ENCODE assay signal across 8 cellular contexts in the genomic region with DNA sequence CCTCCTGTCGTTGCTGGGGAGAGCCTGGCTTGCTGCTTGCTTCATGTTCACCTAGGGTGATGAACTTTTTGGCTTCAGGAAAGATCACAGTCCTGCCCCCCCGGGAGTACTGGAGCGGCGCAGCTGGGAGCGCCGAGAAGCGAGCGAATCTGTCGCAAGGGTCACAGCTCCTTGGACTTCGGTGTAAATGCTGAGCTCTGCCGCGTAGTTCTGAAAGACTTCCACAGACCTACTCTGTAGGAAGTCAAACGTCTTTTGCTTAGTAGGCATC. TPM values are rescaled to one million over a fixed set of nuclear protein-coding genes. Genes with fewer than 3 reads are reported as not detected.
A peak's percentile ranks its signal among the peaks of the same experiment; 100 is the strongest.
DNase-seq lines count a peak whose midpoint lies in the region; ATAC-seq and TF ChIP-seq lines count a peak whose summit lies in the region.

No MANE protein-coding gene starts in this region.

- POLR2A ChIA-PET in CD8-positive, alpha-beta T cell (lab: Charles Lee), result interaction anchor here (2.5 to 3.2 kb wide), 3 partner anchors 10 to 198 kb away, joined by 10 to 27 read pairs (median 15); a partner anchor contains a TSS

- no peak for TF ChIP-seq CTCF in CD8-positive, alpha-beta T cell (IDR thresholded peaks at IDR 0.05)
- TF ChIP-seq CTCF in LNCaP clone FGC (IDR thresholded peaks at IDR 0.05; ENCODE audit: control insufficient read depth, extremely low read depth, insufficient read depth) (no peak), body of pancreas (IDR thresholded peaks at IDR 0.05) (no peak), suprapubic skin (IDR thresholded peaks at IDR 0.05) (no peak)

- CTCF ChIA-PET in CD8-positive, alpha-beta T cell (lab: Charles Lee), result interaction anchor here (1.4 kb wide), 1 partner anchor 208 kb away, joined by 4 read pairs; no protein-coding TSS in a partner anchor

- 0% methylated on average over 5 to 13 of the region's 13 CpGs for WGBS in body of pancreas, 2 donors
- 1% methylated on average over 10 of the region's 13 CpGs for WGBS in suprapubic skin

- H3K4me1 ChIP-seq in CD8-positive, alpha-beta T cell (ENCODE audit: insufficient read depth, low read length), result peaks cover 28% of the 10 kb centered on the region
- peaks cover 24% of the 10 kb centered on the region for H3K4me1 ChIP-seq in body of pancreas
- peaks cover 32% of the 10 kb centered on the region for H3K4me1 ChIP-seq in suprapubic skin

- H3K9me3 Mint-ChIP-seq in CD8-positive, alpha-beta T cell, result no peaks in the 10 kb centered on the region

- H3K4me3 ChIP-seq in CD8-positive, alpha-beta T cell (ENCODE audit: low read depth, low read length), result peak overlapping the region; percentile 85
- peak overlapping the region; percentile 90 for H3K4me3 ChIP-seq in LNCaP clone FGC (ENCODE audit: low read depth, low read length)
- peak overlapping the region; percentile 72 to 79 for H3K4me3 ChIP-seq in body of pancreas
- H3K4me3 ChIP-seq in suprapubic skin, result peak overlapping the region; percentile 93

- intact Hi-C loops in CD8-positive, alpha-beta T cell (cut with DNase I, micrococcal nuclease), result loop anchor here (5.0 to 10.0 kb wide), 4 partner anchors 154 to 1869 kb away; a partner anchor contains a TSS
- intact Hi-C loops in body of pancreas (cut with DNase I), result no loop called here

- no peak for ATAC-seq in CD8-positive, alpha-beta T cell
- ATAC-seq in body of pancreas, result no peak

- H3K27ac Mint-ChIP-seq in CD8-positive, alpha-beta T cell, result peak overlapping the region; percentile 97

- peak in 1 of 7 experiments; percentile 6 for DNase-seq in CD8-positive, alpha-beta T cell
- DNase-seq in LNCaP clone FGC (ENCODE audit: low read depth) (no peak), body of pancreas (peak; percentile 54 to 62 (median 59)), kidney tubule cell (ENCODE audit: low spot score) (peak; percentile 47), suprapubic skin (ENCODE audit: low spot score in 2 of 2) (no peak), HuH-7.5 (ENCODE audit: low spot score) (no peak), cortex of kidney (lab: John Stamatoyannopoulos, UW) (no peak), NCI-H1048 (lab: John Stamatoyannopoulos, UW) (no peak)

- H3K9me3 ChIP-seq in CD8-positive, alpha-beta T cell (ENCODE audit: low read length), result no peaks in the 10 kb centered on the region
- H3K9me3 ChIP-seq in body of pancreas (no peaks in the 10 kb centered on the region), suprapubic skin (no peaks in the 10 kb centered on the region)

- peaks cover 34% of the 10 kb centered on the region for H3K4me1 Mint-ChIP-seq in CD8-positive, alpha-beta T cell (ENCODE audit: low read depth)

- no peaks in the 10 kb centered on the region for H3K27me3 ChIP-seq in CD8-positive, alpha-beta T cell (ENCODE audit: insufficient read depth, low read length)
- H3K27me3 ChIP-seq in body of pancreas, result no peaks in the 10 kb centered on the region
- no peaks in the 10 kb centered on the region for H3K27me3 ChIP-seq in suprapubic skin

- H3K36me3 ChIP-seq in CD8-positive, alpha-beta T cell (ENCODE audit: insufficient read depth, low read length), result peaks cover 6% of the 10 kb centered on the region
- peaks cover 6 to 7% of the 10 kb centered on the region in 2 donors for H3K36me3 ChIP-seq in body of pancreas (replicated peaks in 1 of 2; ENCODE audit: insufficient read depth in 1 of 2, low read depth in 2 of 2)
- peaks cover 20% of the 10 kb centered on the region for H3K36me3 ChIP-seq in suprapubic skin

- H3K4me3 Mint-ChIP-seq in CD8-positive, alpha-beta T cell, result peak overlapping the region; percentile 99

- no peaks in the 10 kb centered on the region for H3K27me3 Mint-ChIP-seq in CD8-positive, alpha-beta T cell (ENCODE audit: low read depth)

- no peak for TF ChIP-seq POLR2A in body of pancreas (IDR thresholded peaks at IDR 0.05)
- no peak for TF ChIP-seq POLR2A in suprapubic skin (IDR thresholded peaks at IDR 0.05)

- H3K36me3 Mint-ChIP-seq in CD8-positive, alpha-beta T cell, result peaks cover 32% of the 10 kb centered on the region

- no peak for TF ChIP-seq EP300 in suprapubic skin (IDR thresholded peaks at IDR 0.05)

- H3K27ac ChIP-seq in CD8-positive, alpha-beta T cell (ENCODE audit: low read depth, low read length), result peak overlapping the region; percentile 53
- H3K27ac ChIP-seq in body of pancreas, result peak overlapping the region; percentile 92 to 100 (median 94)
- peak overlapping the region; percentile 94 for H3K27ac ChIP-seq in suprapubic skin

RNA-seq across cellular contexts. Expression of a gene that starts 2.7 kb away (rescaled TPM):
- total RNA-seq in CD8-positive, alpha-beta T cell, result 10 to 100 TPM; 14.9 to 15.6 TPM
- 1 to 10 TPM; 3.4 to 4.6 TPM for total RNA-seq in body of pancreas
- total RNA-seq in suprapubic skin, result 10 to 100 TPM; 10.6 to 25.7 (median 19.9) TPM

RNA-seq across cellular contexts. Expression of a gene that starts 10.3 kb away (rescaled TPM):
- total RNA-seq in CD8-positive, alpha-beta T cell, result 10 to 100 TPM; 48.2 to 48.8 TPM
- 10 to 100 TPM; 30.1 to 43.5 TPM for total RNA-seq in body of pancreas
- 100 to 1,000 TPM in 2 of 4 donors, 10 to 100 TPM in 2; 35.1 to 130 (median 80.9) TPM for total RNA-seq in suprapubic skin

Comparison
In these comparisons a context has a peak if more than half of its experiments do, and no peak if none do; other contexts are left out.
1. DNase-seq: peak in body of pancreas (4 of 4) and kidney tubule cell (single experiment); none in LNCaP clone FGC (single experiment), suprapubic skin (0 of 2), HuH-7.5 (single experiment), cortex of kidney (single experiment) and NCI-H1048 (single experiment).
2. Peak in every context shown above with its lines, with median percentiles within 50 percentile points of each other: H3K27ac ChIP-seq and H3K4me3 ChIP-seq.